2 cellular contexts compared by ENCODE assay signal in the genomic region with DNA sequence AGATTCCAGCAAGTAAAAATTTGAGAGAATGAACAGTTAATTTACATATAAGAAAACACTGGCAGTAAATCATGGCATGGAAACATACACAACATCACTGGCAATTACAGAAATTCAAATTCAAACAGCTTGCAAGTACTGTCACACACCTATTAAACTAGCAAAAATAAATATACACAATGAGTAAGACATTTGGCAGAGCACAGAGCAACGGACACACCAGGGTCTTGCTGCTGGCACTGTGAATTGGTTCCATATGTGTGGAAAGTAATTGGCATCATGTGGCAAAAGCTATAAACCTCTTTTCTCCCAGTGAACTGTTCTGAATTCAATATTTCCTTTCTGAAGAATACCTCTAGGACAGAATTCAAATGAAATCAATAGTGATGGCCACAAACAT.
TF ChIP-seq lines count a peak whose summit lies in the region.

No MANE protein-coding gene starts in this region.

TF ChIP-seq in IMR-90, 13 proteins besides CTCF, POLR2A, EP300 and RAD21:
- TF ChIP-seq, protein P1, sequence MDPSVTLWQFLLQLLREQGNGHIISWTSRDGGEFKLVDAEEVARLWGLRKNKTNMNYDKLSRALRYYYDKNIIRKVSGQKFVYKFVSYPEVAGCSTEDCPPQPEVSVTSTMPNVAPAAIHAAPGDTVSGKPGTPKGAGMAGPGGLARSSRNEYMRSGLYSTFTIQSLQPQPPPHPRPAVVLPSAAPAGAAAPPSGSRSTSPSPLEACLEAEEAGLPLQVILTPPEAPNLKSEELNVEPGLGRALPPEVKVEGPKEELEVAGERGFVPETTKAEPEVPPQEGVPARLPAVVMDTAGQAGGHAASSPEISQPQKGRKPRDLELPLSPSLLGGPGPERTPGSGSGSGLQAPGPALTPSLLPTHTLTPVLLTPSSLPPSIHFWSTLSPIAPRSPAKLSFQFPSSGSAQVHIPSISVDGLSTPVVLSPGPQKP (IDR thresholded peaks at IDR 0.05; ENCODE audit: borderline replicate concordance, low read depth, low read length) = no peak
- TF ChIP-seq RCOR1 (IDR thresholded peaks at IDR 0.05; ENCODE audit: insufficient replicate concordance, low read length) (no peak), RFX5 (IDR thresholded peaks at IDR 0.05; ENCODE audit: low read depth, low read length) (no peak), MAZ (IDR thresholded peaks at IDR 0.05; ENCODE audit: borderline replicate concordance, low read depth, low read length) (no peak), MAFK (IDR thresholded peaks at IDR 0.05; ENCODE audit: low read depth, low read length) (no peak), NFE2L2 (IDR thresholded peaks at IDR 0.05; ENCODE audit: low read depth, low read length) (no peak), SMC3 (IDR thresholded peaks at IDR 0.05; ENCODE audit: low read depth, low read length) (no peak), BHLHE40 (IDR thresholded peaks at IDR 0.05; ENCODE audit: low read depth, low read length) (no peak), CHD1 (IDR thresholded peaks at IDR 0.05; ENCODE audit: low read depth, low read length) (no peak), CEBPB (IDR thresholded peaks at IDR 0.05; ENCODE audit: low read depth, low read length) (no peak), MXI1 (IDR thresholded peaks at IDR 0.05; ENCODE audit: borderline replicate concordance, low read depth, low read length) (no peak), FOS (IDR thresholded peaks at IDR 0.05; ENCODE audit: low read depth, low read length) (no peak)
- TF ChIP-seq, protein P2, sequence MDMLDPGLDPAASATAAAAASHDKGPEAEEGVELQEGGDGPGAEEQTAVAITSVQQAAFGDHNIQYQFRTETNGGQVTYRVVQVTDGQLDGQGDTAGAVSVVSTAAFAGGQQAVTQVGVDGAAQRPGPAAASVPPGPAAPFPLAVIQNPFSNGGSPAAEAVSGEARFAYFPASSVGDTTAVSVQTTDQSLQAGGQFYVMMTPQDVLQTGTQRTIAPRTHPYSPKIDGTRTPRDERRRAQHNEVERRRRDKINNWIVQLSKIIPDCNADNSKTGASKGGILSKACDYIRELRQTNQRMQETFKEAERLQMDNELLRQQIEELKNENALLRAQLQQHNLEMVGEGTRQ (IDR thresholded peaks at IDR 0.05; ENCODE audit: low read depth, low read length) = no peak

TF ChIP-seq in SK-N-SH, 30 proteins besides CTCF, POLR2A, EP300 and RAD21:
- no peak for TF ChIP-seq SMC3 (IDR thresholded peaks at IDR 0.05; ENCODE audit: low read depth, low read length)
- TF ChIP-seq FOXM1 (IDR thresholded peaks at IDR 0.05; ENCODE audit: low read depth) = 0 out of 2 replicates have a peak, but pooled peaks have one; percentile 24
- peak; percentile 11; the same call in 1 of the 2 replicates for TF ChIP-seq NFIC (IDR thresholded peaks at IDR 0.05; ENCODE audit: borderline replicate concordance)
- no peak for TF ChIP-seq MEF2A (IDR thresholded peaks at IDR 0.05; ENCODE audit: borderline replicate concordance, low read depth)
- peak; percentile 84 for TF ChIP-seq TCF12 (IDR thresholded peaks at IDR 0.05)
TF ChIP-seq in SK-N-SH: peak in this region for 3.
